1 cellular context compared by ENCODE assay signal in the genomic region with DNA sequence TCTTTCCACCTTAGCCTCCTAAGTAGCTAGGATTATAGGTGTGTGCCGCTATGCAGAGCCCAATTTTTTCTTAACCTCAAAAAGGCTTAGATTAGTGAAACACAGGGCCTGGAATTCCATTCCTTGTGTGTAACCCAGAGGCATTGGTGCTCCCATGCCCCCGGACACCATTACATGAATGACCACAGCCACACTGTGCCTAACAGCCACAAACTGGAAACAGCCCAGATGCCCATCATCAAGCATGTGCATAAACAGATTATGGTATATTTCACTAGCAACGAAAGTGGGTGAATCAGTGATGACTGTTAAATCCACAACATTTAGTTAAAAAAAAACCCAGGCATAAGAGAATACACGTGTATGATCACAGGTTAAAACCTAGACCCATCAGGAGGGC.
TF ChIP-seq lines count a peak whose summit lies in the region.

No MANE protein-coding gene starts in this region.

TF ChIP-seq in K562, 482 proteins besides CTCF, POLR2A, EP300 and RAD21:
- TF ChIP-seq SMAD2 (IDR thresholded peaks at IDR 0.05; ENCODE audit: low read depth, low read length) = no peak
- TF ChIP-seq MTA2 (IDR thresholded peaks at IDR 0.05; ENCODE audit: low read depth) = no peak
